19 cellular contexts compared by ENCODE assay signal in genomic region chr2:47769318-47769717, GRCh38. TPM values are rescaled to one million over a fixed set of nuclear protein-coding genes. Genes with fewer than 3 reads are reported as not detected.
DNase-seq lines count a peak whose midpoint lies in the region; ATAC-seq, FAIRE-seq and TF ChIP-seq lines count a peak whose summit lies in the region.
"Had no signal": no experiment of that assay in that cellular context is flagged by ENCODE, and none has a peak within 500 bp of the region (broad histone marks: within the 10 kb centered on the region; RNA-seq: fewer than 3 reads in every experiment).

No MANE protein-coding gene starts in this region.

- no peak overlapping the region for H2BK5ac ChIP-seq in H9 (ENCODE audit: insufficient read length, low read length)

- H3T11ph ChIP-seq in H9 (ENCODE audit: low read length): peak overlapping the region; percentile 45

- H2BK12ac ChIP-seq in H9 (ENCODE audit: insufficient read length, low read depth, low read length): no peak overlapping the region

- H3K4me1 Mint-ChIP-seq in H9: peaks cover 15 to 17% of the 10 kb centered on the region in 2 experiments
- peaks cover 11% of the 10 kb centered on the region for H3K4me1 Mint-ChIP-seq in stimulated activated effector memory CD8-positive, alpha-beta T cell treated with anti-CD3 and anti-CD28 coated beads, Interleukin-12 subunit alpha, Interleukin-12 subunit beta, amount 100 ng/mL, for 72 hours

- H3K23me2 ChIP-seq in H9 (ENCODE audit: insufficient read length, low read depth, low read length, poor library complexity, severe bottlenecking): no peaks in the 10 kb centered on the region

- TF ChIP-seq EP300 in K562 (IDR thresholded peaks at IDR 0.05; ENCODE audit: low read length): no peak

- no peak overlapping the region for H2BK120ac ChIP-seq in H9 (ENCODE audit: low read depth, low read length, poor library complexity, severe bottlenecking)

- WGBS in H9 (ENCODE audit: extremely low coverage, insufficient read length, low lambda C conversion rate): no CpG with 5 or more reads among the region's 9 CpGs
- whole genome bisulfite sequencing in K562 (ENCODE audit: insufficient coverage, low coverage, missing lambda C conversion rate): 37% methylated on average over 9 of the region's 9 CpGs

- no peak overlapping the region for H3K4me2 ChIP-seq in H9 (ENCODE audit: insufficient read depth, insufficient read length, low read length)
- no peak overlapping the region for H3K4me2 ChIP-seq in K562 (ENCODE audit: insufficient read depth, low read length)

- POLR2A ChIA-PET in K562 (lab: Yijun Ruan, JAX): interaction anchor here (0.6 kb wide), 1 partner anchor 14 kb away, joined by 4 read pairs; the partner anchor contains the start of gene MSH6

- no peak overlapping the region for H3K27ac Mint-ChIP-seq in H9
- peak overlapping the region; percentile 62 for H3K27ac Mint-ChIP-seq in stimulated activated effector memory CD8-positive, alpha-beta T cell treated with anti-CD3 and anti-CD28 coated beads, Interleukin-12 subunit alpha, Interleukin-12 subunit beta, amount 100 ng/mL, for 72 hours
- H3K27ac Mint-ChIP-seq: CD8-positive, alpha-beta T cell had no signal

- no TSS peak for BruUV-seq in K562 (replicated peaks; lab: Mats Ljungman, UMichigan)

- no peak overlapping the region for H3K27ac ChIP-seq in H9 (ENCODE audit: insufficient read length, low read depth, low read length)
- H3K27ac ChIP-seq in K562 (ENCODE audit: extremely low read depth, low read depth, low read length): no peak overlapping the region
- H3K27ac ChIP-seq: C4-2B had no signal

- DNase-seq in H9 (no peak), K562 (ENCODE audit: extremely low read depth in 1 of 4, low spot score in 3 of 4) (no peak), posterior vena cava (ENCODE audit: low spot score) (no peak)
- no peak for DNase-seq in stimulated activated effector memory CD8-positive, alpha-beta T cell treated with anti-CD3 and anti-CD28 coated beads, Interleukin-12 subunit alpha, Interleukin-12 subunit beta, amount 100 ng/mL, for 72 hours (ENCODE audit: low spot score in 2 of 2)
- DNase-seq in activated naive CD4-positive, alpha-beta T cell (lab: John Stamatoyannopoulos, UW): no peak
- DNase-seq: Caco-2; CD4-positive, CD25-positive, alpha-beta regulatory T cell; CD8-positive, alpha-beta T cell; DMS153; DMS79; EL; GDM1; GOT3; H7 had no signal

- CTCF ChIA-PET in K562 (lab: Yijun Ruan, JAX; ENCODE audit: low intra/inter-chr PET ratio): no interaction called here

- no peak overlapping the region for H4K8ac ChIP-seq in H9 (replicated peaks; ENCODE audit: insufficient read length, low read depth, low read length)

- no peak overlapping the region for H4K91ac ChIP-seq in H9 (ENCODE audit: insufficient read length, low read depth, low read length)

- no peak overlapping the region for H2AK5ac ChIP-seq in H9 (ENCODE audit: insufficient read length, low read length)

- H3K36me3 ChIP-seq in K562 (ENCODE audit: control insufficient read depth, insufficient read depth, low read length): no peaks in the 10 kb centered on the region

- H3K27me3 ChIP-seq in H9 (ENCODE audit: insufficient read depth, low read length) (no peaks in the 10 kb centered on the region), K562 (ENCODE audit: control insufficient read depth in 2 of 2, insufficient read depth in 2 of 2, low read length in 2 of 2) (peaks cover 6 to 7% of the 10 kb centered on the region in 2 experiments)

- H3K9me3 ChIP-seq in H9 (ENCODE audit: control insufficient read depth, low read depth, low read length) (no peaks in the 10 kb centered on the region), K562 (replicated peaks; ENCODE audit: control insufficient read depth, insufficient read depth, low read depth, low read length) (no peaks in the 10 kb centered on the region)

- H4K20me1 ChIP-seq in H9 (ENCODE audit: control insufficient read depth, insufficient read depth, insufficient read length) (no peaks in the 10 kb centered on the region), K562 (replicated peaks; ENCODE audit: control insufficient read depth, insufficient read depth, low read length) (no peaks in the 10 kb centered on the region)

- H3K4me1 ChIP-seq in H9 (ENCODE audit: insufficient read depth, low read length): no peaks in the 10 kb centered on the region
- peaks cover 0 to 5% of the 10 kb centered on the region in 2 experiments; a peak in 2 of 5 replicates for H3K4me1 ChIP-seq in K562 (replicated peaks in 1 of 2; ENCODE audit: control insufficient read depth in 2 of 2, insufficient read depth in 2 of 2, low read length in 2 of 2)

- no peak overlapping the region for H3K18ac ChIP-seq in H9 (ENCODE audit: insufficient read length, low read depth, low read length)

- no peak overlapping the region for H3K4me3 ChIP-seq in K562
- H3K4me3 ChIP-seq: GM12878 had no signal

- no peak overlapping the region for H2AFZ ChIP-seq in H9 (ENCODE audit: low read length)
- H2AFZ ChIP-seq in K562 (ENCODE audit: low read depth, low read length): no peak overlapping the region

- no peak overlapping the region for H3K4me3 Mint-ChIP-seq in H9
- no peak overlapping the region for H3K4me3 Mint-ChIP-seq in stimulated activated effector memory CD8-positive, alpha-beta T cell treated with anti-CD3 and anti-CD28 coated beads, Interleukin-12 subunit alpha, Interleukin-12 subunit beta, amount 100 ng/mL, for 72 hours
- H3K4me3 Mint-ChIP-seq: CD4-positive, CD25-positive, alpha-beta regulatory T cell; CD8-positive, alpha-beta T cell had no signal

- peaks cover 0 to 10% (median 5%) of the 10 kb centered on the region in 3 experiments; a peak in 4 of 7 replicates for H3K36me3 Mint-ChIP-seq in H9 (ENCODE audit: insufficient read depth in 1 of 3, low read depth in 3 of 3)
- no peaks in the 10 kb centered on the region for H3K36me3 Mint-ChIP-seq in stimulated activated effector memory CD8-positive, alpha-beta T cell treated with anti-CD3 and anti-CD28 coated beads, Interleukin-12 subunit alpha, Interleukin-12 subunit beta, amount 100 ng/mL, for 72 hours
- H3K36me3 Mint-ChIP-seq: CD4-positive, CD25-positive, alpha-beta regulatory T cell; CD8-positive, alpha-beta T cell had no signal

- intact Hi-C loops in K562 (cut with micrococcal nuclease): loop anchor here (5.0 kb wide), 1 partner anchor 112 kb away; no protein-coding TSS in a partner anchor
- intact Hi-C loops in posterior vena cava (cut with DNase I): loop anchor here (5.0 kb wide), 1 partner anchor 332 kb away; no protein-coding TSS in a partner anchor

- in situ Hi-C loops in K562 (cut with MboI): loop anchor here (5.0 to 10.0 kb wide), 2 partner anchors 325 to 432 kb away; no protein-coding TSS in a partner anchor

- no peak overlapping the region for H3K56ac ChIP-seq in H9 (ENCODE audit: insufficient read length, low read depth, low read length)

- H2BK20ac ChIP-seq in H9 (ENCODE audit: low read depth, low read length, poor library complexity, severe bottlenecking): no peak overlapping the region

- no peak for TF ChIP-seq POLR2A in K562 (conservative IDR thresholded peaks at IDR 0.05)

- ATAC-seq in K562: no peak
- no peak for ATAC-seq in stimulated activated effector memory CD8-positive, alpha-beta T cell treated with anti-CD3 and anti-CD28 coated beads, Interleukin-12 subunit alpha, Interleukin-12 subunit beta, amount 100 ng/mL, for 72 hours
- no peak for ATAC-seq in GM19324 (IDR thresholded peaks at IDR 0.05; ENCODE audit: low FRiP score, unreplicated experiment)
- ATAC-seq: CD8-positive, alpha-beta T cell; GM12878; HCT116 had no signal

- TF ChIP-seq CTCF in H9 (conservative IDR thresholded peaks at IDR 0.05): no peak
- no peak for TF ChIP-seq CTCF in K562 (IDR thresholded peaks at IDR 0.05 in 2 of 3, conservative IDR thresholded peaks at IDR 0.05 in 1 of 3; ENCODE audit: insufficient read depth in 2 of 3, low read depth in 1 of 3, low read length in 3 of 3)

- no peaks in the 10 kb centered on the region; the same call in 1 of the 2 replicates for H3K27me3 Mint-ChIP-seq in H9 (ENCODE audit: low read depth)

- no peaks in the 10 kb centered on the region for H3K9me1 ChIP-seq in K562 (ENCODE audit: control insufficient read depth, insufficient read depth, low read length)

- no peak overlapping the region for H3K23ac ChIP-seq in H9 (ENCODE audit: insufficient read length, low read depth, low read length)

- no peak overlapping the region for H2BK15ac ChIP-seq in H9 (ENCODE audit: low read depth, low read length)

- no peak for FAIRE-seq in K562 (lab: Jason Lieb, UNC)
- FAIRE-seq: GM12878, GM19239 had no signal

- H3K14ac ChIP-seq in H9 (ENCODE audit: insufficient read depth, low read length): no peak overlapping the region

- no peak overlapping the region for H3K4ac ChIP-seq in H9 (ENCODE audit: low read depth, low read length)

- TF ChIP-seq RAD21 in K562 (CRISPR knock-in tag; conservative IDR thresholded peaks at IDR 0.05 in 1 of 2, IDR thresholded peaks at IDR 0.05 in 1 of 2): no peak

- no peak overlapping the region for H4K5ac ChIP-seq in H9 (ENCODE audit: insufficient read length, low read depth, low read length)

- H3K9me3 Mint-ChIP-seq in H9: peaks cover 0 to 6% of the 10 kb centered on the region in 2 experiments; a peak in 2 of 5 replicates
- no peaks in the 10 kb centered on the region for H3K9me3 Mint-ChIP-seq in stimulated activated effector memory CD8-positive, alpha-beta T cell treated with anti-CD3 and anti-CD28 coated beads, Interleukin-12 subunit alpha, Interleukin-12 subunit beta, amount 100 ng/mL, for 72 hours
- H3K9me3 Mint-ChIP-seq: CD4-positive, CD25-positive, alpha-beta regulatory T cell; CD8-positive, alpha-beta T cell had no signal

- H3K79me2 ChIP-seq in H9 (ENCODE audit: insufficient read depth, low read length): no peaks in the 10 kb centered on the region
- no peaks in the 10 kb centered on the region for H3K79me2 ChIP-seq in K562 (ENCODE audit: control insufficient read depth, insufficient read depth, low read length)

- H3K79me1 ChIP-seq in H9 (ENCODE audit: insufficient read depth, low read depth, low read length, poor library complexity, severe bottlenecking): no peaks in the 10 kb centered on the region

- no peak overlapping the region for H3K9ac ChIP-seq in H9 (ENCODE audit: extremely low read depth, insufficient read length, low read length)
- no peak overlapping the region for H3K9ac ChIP-seq in K562 (ENCODE audit: insufficient read depth in 1 of 2, low read depth in 2 of 2, low read length in 2 of 2)

RNA-seq across cellular contexts. Expression of gene MSH6, which starts 13.6 kb away (rescaled TPM):
- 303 and 313 TPM in 2 replicates for total RNA-seq in H9 (2021)
- total RNA-seq in K562 (2011; cell fraction: chromatin; rRNA removed; ENCODE audit: low replicate concordance): 38.9 and 108 TPM in 2 replicates
- 25.7 and 28.0 TPM in 2 replicates for total RNA-seq in K562 (2011; cell fraction: nucleolus; rRNA removed)
- 39.7 and 43.1 TPM in 2 replicates for total RNA-seq in K562 (2011; cell fraction: nucleoplasm; rRNA removed)
- total RNA-seq in K562 (2014; rRNA removed): 72.3 and 112 TPM in 2 replicates
- 147 and 189 TPM in 2 replicates for total RNA-seq in K562 (2014; rRNA removed; fragmentation: Illumina TruSeq; extraction: Trizol)
- 107 and 122 TPM in 2 replicates for total RNA-seq in K562 (2015; rRNA removed; fragmentation: Illumina TruSeq; extraction: Trizol)
- total RNA-seq in K562 (2021): 142 and 146 TPM in 2 replicates
- 54.4 and 74.7 TPM in 2 replicates for polyA plus RNA-seq in K562 (2011; rRNA removed)
- 29.7 and 38.7 TPM in 2 replicates for polyA plus RNA-seq in K562 (2011; cell fraction: cytosol; rRNA removed)
- 19.6 and 27.8 TPM in 2 replicates for polyA plus RNA-seq in K562 (2011; cell fraction: nucleus; rRNA removed)
- polyA plus RNA-seq in K562 (2012): 54.1 and 63.9 TPM in 2 replicates
- polyA plus RNA-seq in K562 (2014; fragmentation: Illumina TruSeq; extraction: Trizol): 99.9 and 127 TPM in 2 replicates
- 10 to 100 TPM; 15.3 to 30.3 TPM for polyA plus RNA-seq in K562 (2014; fragmentation: Nextera tagmentation; extraction: Ambion mirVana)
- polyA plus RNA-seq in K562 (2014; rRNA removed): 78.0 and 80.5 TPM in 2 replicates
- polyA minus RNA-seq in K562 (2011; rRNA and poly(A)+ RNA removed): 127 and 153 TPM in 2 replicates
- polyA minus RNA-seq in K562 (2011; cell fraction: cytosol; rRNA and poly(A)+ RNA removed): 69.2 and 76.6 TPM in 2 replicates
- polyA minus RNA-seq in K562 (2011; cell fraction: nucleus; rRNA and poly(A)+ RNA removed): 16.4 and 32.9 TPM in 2 replicates
- total RNA-seq in posterior vena cava: 10 to 100 TPM; 30.8 to 36.3 TPM
